9 cellular contexts compared by ENCODE assay signal in the genomic region with DNA sequence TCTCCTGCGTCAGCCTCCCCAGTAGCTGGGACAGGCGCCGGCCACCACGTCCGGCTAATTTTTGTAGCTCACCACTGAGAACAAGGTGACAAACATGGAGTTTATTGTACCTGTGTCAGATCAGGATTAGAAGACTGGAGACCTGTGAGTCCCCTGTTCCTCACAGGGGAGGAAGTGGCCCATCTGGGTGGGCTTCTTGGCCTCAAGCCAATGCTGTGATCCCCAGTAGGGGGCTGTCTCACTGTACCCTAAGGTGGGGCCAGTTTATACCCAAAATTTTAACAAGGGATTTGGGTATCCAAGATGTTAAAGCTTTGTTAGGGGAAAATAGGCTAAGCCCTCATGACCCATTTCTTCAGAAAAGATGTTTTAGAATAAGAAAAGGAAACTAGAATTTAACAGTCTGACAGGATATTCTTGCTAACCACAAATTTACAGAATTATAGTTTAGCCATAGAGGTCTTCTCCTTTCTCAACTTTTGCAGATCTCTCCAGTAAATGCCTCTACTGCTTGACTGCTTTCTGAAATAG. TPM values are rescaled to one million over a fixed set of nuclear protein-coding genes. Genes with fewer than 3 reads are reported as not detected.
DNase-seq lines count a peak whose midpoint lies in the region; ATAC-seq and TF ChIP-seq lines count a peak whose summit lies in the region.
"Had no signal": no experiment of that assay in that cellular context is flagged by ENCODE, and none has a peak within 500 bp of the region (broad histone marks: within the 10 kb centered on the region; RNA-seq: fewer than 3 reads in every experiment).

No MANE protein-coding gene starts in this region.

- H3K9me3 ChIP-seq in CD4-positive, alpha-beta memory T cell (ENCODE audit: control insufficient read depth in 1 of 2, low read length in 2 of 2) = no peaks in the 10 kb centered on the region
- H3K9me3 ChIP-seq in HCT116 (ENCODE audit: control insufficient read depth in 1 of 2, insufficient read depth in 1 of 2, low read depth in 1 of 2, low read length in 2 of 2) = no peaks in the 10 kb centered on the region

- no peaks in the 10 kb centered on the region for H3K36me3 ChIP-seq in CD4-positive, alpha-beta memory T cell (ENCODE audit: insufficient read depth, low read length)
- no peaks in the 10 kb centered on the region for H3K36me3 ChIP-seq in HCT116 (ENCODE audit: control insufficient read depth in 1 of 2, insufficient read depth in 2 of 2, low read length in 2 of 2)

- ATAC-seq in HCT116 (no peak), natural killer cell (peak; percentile 65 to 70 (median 67)), HG02763 (IDR thresholded peaks at IDR 0.05; ENCODE audit: unreplicated experiment) (no peak), GM18870 (IDR thresholded peaks at IDR 0.05; ENCODE audit: unreplicated experiment) (no peak)

- 0 out of 2 replicates have a peak overlapping the region, but pooled peaks have one; percentile 35 for H3K9ac ChIP-seq in HCT116 (ENCODE audit: low read length)

- H3K27ac Mint-ChIP-seq in CD4-positive, alpha-beta memory T cell = peak overlapping the region; percentile 82 to 95 (median 92)
- peak overlapping the region; percentile 97 for H3K27ac Mint-ChIP-seq in activated naive CD8-positive, alpha-beta T cell treated with anti-CD3 and anti-CD28 coated beads for 36 hours
- peak overlapping the region; percentile 91 to 97 for H3K27ac Mint-ChIP-seq in natural killer cell

- no peaks in the 10 kb centered on the region for H3K27me3 ChIP-seq in CD4-positive, alpha-beta memory T cell (ENCODE audit: insufficient read depth, low read length)
- H3K27me3 ChIP-seq in HCT116 (ENCODE audit: insufficient read depth, low read length) (no peaks in the 10 kb centered on the region), dorsolateral prefrontal cortex (no peaks in the 10 kb centered on the region)

- peak overlapping the region; percentile 57 for H3K27ac ChIP-seq in CD4-positive, alpha-beta memory T cell (ENCODE audit: low read depth, low read length)
- H3K27ac ChIP-seq in HCT116 (ENCODE audit: low read depth, low read length) (peak overlapping the region; percentile 61), dorsolateral prefrontal cortex (peak overlapping the region in 29 of 59 donors; percentile 0 to 74 (median 30))

- H3K4me1 Mint-ChIP-seq in CD4-positive, alpha-beta memory T cell = peaks cover 28 to 52% (median 40%) of the 10 kb centered on the region in 4 donors
- H3K4me1 Mint-ChIP-seq in activated naive CD8-positive, alpha-beta T cell treated with anti-CD3 and anti-CD28 coated beads for 36 hours = peaks cover 48% of the 10 kb centered on the region
- H3K4me1 Mint-ChIP-seq in natural killer cell = peaks cover 40 to 46% of the 10 kb centered on the region in 2 donors

- peaks cover 0 to 1% (median 0%) of the 10 kb centered on the region in 8 donors for H3K9me3 Mint-ChIP-seq in CD4-positive, alpha-beta memory T cell
- H3K9me3 Mint-ChIP-seq in activated naive CD8-positive, alpha-beta T cell treated with anti-CD3 and anti-CD28 coated beads for 36 hours = no peaks in the 10 kb centered on the region
- H3K9me3 Mint-ChIP-seq in natural killer cell = no peaks in the 10 kb centered on the region

- CTCF ChIA-PET in CD4-positive, alpha-beta memory T cell (lab: Charles Lee; ENCODE audit: partially characterized antibody) = interaction anchor here (0.9 to 2.5 kb wide), 8 partner anchors 9 to 40 kb away, joined by 3 to 15 read pairs (median 8); no protein-coding TSS in a partner anchor
- CTCF ChIA-PET in HCT116 (lab: Charles Lee) = no interaction called here

- TF ChIP-seq POLR2A in HCT116 (IDR thresholded peaks at IDR 0.05; ENCODE audit: borderline replicate concordance, extremely low read depth, insufficient read depth, insufficient read length) = no peak

- DNase-seq in CD4-positive, alpha-beta memory T cell = peak in 3 of 5 donors; percentile 37 to 50 (median 39)
- DNase-seq in HCT116 (ENCODE audit: low read depth, low spot score) (no peak), natural killer cell (no peak), dorsolateral prefrontal cortex (no peak), NCI-H1436 (lab: John Stamatoyannopoulos, UW) (no peak)
- peak; percentile 47 for DNase-seq in activated naive CD8-positive, alpha-beta T cell treated with anti-CD3 and anti-CD28 coated beads for 36 hours
- DNase-seq: NCI-H226 had no signal

- no peak for TF ChIP-seq RAD21 in HCT116 (IDR thresholded peaks at IDR 0.05; ENCODE audit: low read depth)

- RAD21 ChIA-PET in HCT116 (lab: Charles Lee; ENCODE audit: low non-redundant PET in 1 of 2, low total read pairs in 2 of 2, uncharacterized antibody in 2 of 2, unreplicated experiment in 2 of 2) = no interaction called here

- intact Hi-C loops in CD4-positive, alpha-beta memory T cell (cut with micrococcal nuclease) = loop anchor here (1.0 kb wide), 3 partner anchors 8 to 39 kb away; no protein-coding TSS in a partner anchor
- intact Hi-C loops in HCT116 (cut with micrococcal nuclease) = no loop called here
- intact Hi-C loops in natural killer cell (cut with micrococcal nuclease) = no loop called here
- intact Hi-C loops in dorsolateral prefrontal cortex (cut with DNase I) = no loop called here

- H4K20me1 ChIP-seq in HCT116 (ENCODE audit: insufficient read depth) = no peaks in the 10 kb centered on the region

- no peaks in the 10 kb centered on the region for H3K27me3 Mint-ChIP-seq in CD4-positive, alpha-beta memory T cell
- H3K27me3 Mint-ChIP-seq in activated naive CD8-positive, alpha-beta T cell treated with anti-CD3 and anti-CD28 coated beads for 36 hours = no peaks in the 10 kb centered on the region
- no peaks in the 10 kb centered on the region for H3K27me3 Mint-ChIP-seq in natural killer cell (ENCODE audit: low read depth in 2 of 2)

- no peaks in the 10 kb centered on the region for H3K9me2 ChIP-seq in HCT116 (ENCODE audit: insufficient read depth)

- POLR2A ChIA-PET in CD4-positive, alpha-beta memory T cell (lab: Charles Lee; ENCODE audit: partially characterized antibody) = interaction anchor here (1.0 to 11.0 kb wide), 9 partner anchors 12 to 189 kb away, joined by 3 to 481 read pairs (median 13); partner anchors contain the start of genes MXD1 and PCBP1
- POLR2A ChIA-PET in HCT116 (lab: Charles Lee) = interaction anchor here (1.3 to 1.8 kb wide), 3 partner anchors 18 to 33 kb away, joined by 5 to 11 read pairs (median 7); no protein-coding TSS in a partner anchor

- peak overlapping the region; percentile 62 to 82 (median 76) for H3K4me3 Mint-ChIP-seq in CD4-positive, alpha-beta memory T cell
- peak overlapping the region; percentile 78 for H3K4me3 Mint-ChIP-seq in activated naive CD8-positive, alpha-beta T cell treated with anti-CD3 and anti-CD28 coated beads for 36 hours
- peak overlapping the region; percentile 86 for H3K4me3 Mint-ChIP-seq in natural killer cell

- no peak for TF ChIP-seq CTCF in HCT116 (IDR thresholded peaks at IDR 0.05 in 2 of 3, conservative IDR thresholded peaks at IDR 0.05 in 1 of 3; ENCODE audit: borderline replicate concordance in 1 of 3, insufficient read depth in 1 of 3, low read depth in 2 of 3, low read length in 2 of 3)
- TF ChIP-seq CTCF in natural killer cell (IDR thresholded peaks at IDR 0.05) = no peak
- no peak for TF ChIP-seq CTCF in dorsolateral prefrontal cortex (IDR thresholded peaks at IDR 0.05 in 54 of 56, conservative IDR thresholded peaks at IDR 0.05 in 2 of 56; ENCODE audit: low read depth in 1 of 56, partially characterized antibody in 56 of 56)

- H2AFZ ChIP-seq in HCT116 (ENCODE audit: low read depth, low read length, poor library complexity, severe bottlenecking) = peak overlapping the region; percentile 97

- H3K36me3 Mint-ChIP-seq in CD4-positive, alpha-beta memory T cell = no peaks in the 10 kb centered on the region
- peaks cover 3% of the 10 kb centered on the region for H3K36me3 Mint-ChIP-seq in activated naive CD8-positive, alpha-beta T cell treated with anti-CD3 and anti-CD28 coated beads for 36 hours
- no peaks in the 10 kb centered on the region for H3K36me3 Mint-ChIP-seq in natural killer cell

- peak overlapping the region in 1 of 2 donors; percentile 23 for H3K4me3 ChIP-seq in CD4-positive, alpha-beta memory T cell (ENCODE audit: low read length in 2 of 2)
- H3K4me3 ChIP-seq in HCT116 (replicated peaks in 1 of 2; ENCODE audit: low read depth in 1 of 2, low read length in 2 of 2) = no peak overlapping the region
- peak overlapping the region in 2 of 59 donors; percentile 3 to 30 for H3K4me3 ChIP-seq in dorsolateral prefrontal cortex

- no peaks in the 10 kb centered on the region for H3K79me2 ChIP-seq in HCT116 (ENCODE audit: insufficient read depth, low read length)

- no TSS peak for BruUV-seq in HCT116 (replicated peaks; lab: Mats Ljungman, UMichigan)

- peaks cover 38% of the 10 kb centered on the region for H3K4me1 ChIP-seq in CD4-positive, alpha-beta memory T cell (ENCODE audit: insufficient read depth, low read length)
- H3K4me1 ChIP-seq in HCT116 (ENCODE audit: control insufficient read depth in 1 of 2, insufficient read depth in 2 of 2, low read length in 2 of 2) = peaks cover 38 to 49% of the 10 kb centered on the region in 2 experiments

- H3K4me2 ChIP-seq in HCT116 (ENCODE audit: low read length) = peak overlapping the region; percentile 61

TF ChIP-seq in HCT116, 20 proteins besides CTCF, POLR2A, EP300 and RAD21 (continues in another document):
- TF ChIP-seq TCF7L2 (IDR thresholded peaks at IDR 0.05; ENCODE audit: borderline replicate concordance, extremely low read depth, insufficient read depth, insufficient read length) (no peak), CEBPB (IDR thresholded peaks at IDR 0.05; ENCODE audit: low read depth) (no peak), ZFX (IDR thresholded peaks at IDR 0.05) (no peak), ZNF274 (IDR thresholded peaks at IDR 0.05; ENCODE audit: low read depth, low read length) (no peak), CBX3 (IDR thresholded peaks at IDR 0.05; ENCODE audit: low read depth) (no peak), EZH2phosphoT487 (IDR thresholded peaks at IDR 0.05; ENCODE audit: borderline replicate concordance) (no peak), POLR2AphosphoS5 (IDR thresholded peaks at IDR 0.05; ENCODE audit: low read depth, low read length) (no peak), JUND (IDR thresholded peaks at IDR 0.05) (no peak), YY1 (IDR thresholded peaks at IDR 0.05; ENCODE audit: extremely low read depth, insufficient replicate concordance, low read depth, low read length) (no peak), FOSL1 (IDR thresholded peaks at IDR 0.05; ENCODE audit: low read depth) (no peak)

RNA-seq across cellular contexts. Expression of gene PCBP1, which starts 16.3 kb away (rescaled TPM):
- total RNA-seq in CD4-positive, alpha-beta memory T cell = 100 to 1,000 TPM; 372 to 383 TPM
- 100 to 1,000 TPM; 116 to 153 TPM for polyA plus RNA-seq in CD4-positive, alpha-beta memory T cell
- total RNA-seq in HCT116 (2021; ENCODE audit: unreplicated experiment) = 256 TPM
- 225 and 232 TPM in 2 replicates for polyA plus RNA-seq in HCT116 (2012)
- 100 to 1,000 TPM; 449 to 455 TPM for total RNA-seq in activated naive CD8-positive, alpha-beta T cell treated with anti-CD3 and anti-CD28 coated beads for 36 hours
- 100 to 1,000 TPM; 329 to 358 (median 352) TPM for total RNA-seq in natural killer cell
- 100 to 1,000 TPM; 118 to 237 (median 174) TPM for total RNA-seq in dorsolateral prefrontal cortex

Comparison
In these comparisons a context has a peak if more than half of its experiments do, and no peak if none do; other contexts are left out.
1. DNase-seq: peak in CD4-positive, alpha-beta memory T cell (3 of 5) and activated naive CD8-positive, alpha-beta T cell treated with anti-CD3 and anti-CD28 coated beads for 36 hours (single experiment); none in HCT116 (single experiment), natural killer cell (single experiment), dorsolateral prefrontal cortex (0 of 10) and NCI-H1436 (single experiment).
2. ATAC-seq: peak in natural killer cell (3 of 3); none in HCT116 (single experiment), HG02763 (single experiment) and GM18870 (single experiment).
3. Peak in every context shown above with its lines, with median percentiles within 50 percentile points of each other: H3K27ac Mint-ChIP-seq and H3K4me3 Mint-ChIP-seq.